In the genomic region with DNA sequence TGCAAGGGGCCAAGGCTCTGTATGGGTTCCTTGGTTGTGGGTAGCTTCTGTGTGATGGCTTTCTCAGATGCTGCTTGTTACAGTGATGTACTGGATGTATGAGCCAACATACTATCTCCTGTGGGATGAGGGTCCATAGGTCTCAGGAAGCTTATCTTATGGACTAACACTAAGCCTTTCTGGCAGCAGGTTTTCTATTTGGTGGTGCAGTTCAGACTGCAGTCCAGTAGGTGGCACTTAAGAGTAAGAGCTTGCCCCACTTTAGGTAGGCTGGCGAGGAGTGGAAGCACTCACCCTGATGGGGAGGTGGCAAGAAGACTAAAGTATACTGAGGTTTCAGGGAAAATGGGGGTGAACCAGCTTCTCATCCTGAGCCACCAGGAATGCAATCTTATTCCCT, we compare ENCODE assay signal across 8 cellular contexts.
DNase-seq lines count a peak whose midpoint lies in the region; ATAC-seq lines count a peak whose summit lies in the region.

No MANE protein-coding gene starts in this region.

- peak; percentile 70 for ATAC-seq in GM21786 (IDR thresholded peaks at IDR 0.05; ENCODE audit: unreplicated experiment)
- no peak for ATAC-seq in HG03159 (IDR thresholded peaks at IDR 0.05; ENCODE audit: unreplicated experiment)

- DNase-seq in NCI-H2171 treated with DMSO at 0.1 percent for 48 hours (lab: John Stamatoyannopoulos, UW) (peak; percentile 5), NCI-H2171 (lab: John Stamatoyannopoulos, UW) (no peak), NCI-H1694 (lab: John Stamatoyannopoulos, UW) (peak; percentile 7), iPS DF 19.7 (ENCODE audit: low read depth, low spot score) (peak; percentile 23)
- DNase-seq in activated T-cell treated with anti-CD3 and anti-CD28 coated beads, Interleukin-2, amount 50 U/mL, for 1 hour: peak; percentile 29
- DNase-seq in stimulated activated CD4-positive, alpha-beta T cell treated with anti-CD3 and anti-CD28 coated beads, TNF-alpha, amount 100 ng/mL, for 4 hours (ENCODE audit: low read depth in 3 of 3): peak in 2 of 3 experiments; percentile 2 to 4
